In the genomic region with DNA sequence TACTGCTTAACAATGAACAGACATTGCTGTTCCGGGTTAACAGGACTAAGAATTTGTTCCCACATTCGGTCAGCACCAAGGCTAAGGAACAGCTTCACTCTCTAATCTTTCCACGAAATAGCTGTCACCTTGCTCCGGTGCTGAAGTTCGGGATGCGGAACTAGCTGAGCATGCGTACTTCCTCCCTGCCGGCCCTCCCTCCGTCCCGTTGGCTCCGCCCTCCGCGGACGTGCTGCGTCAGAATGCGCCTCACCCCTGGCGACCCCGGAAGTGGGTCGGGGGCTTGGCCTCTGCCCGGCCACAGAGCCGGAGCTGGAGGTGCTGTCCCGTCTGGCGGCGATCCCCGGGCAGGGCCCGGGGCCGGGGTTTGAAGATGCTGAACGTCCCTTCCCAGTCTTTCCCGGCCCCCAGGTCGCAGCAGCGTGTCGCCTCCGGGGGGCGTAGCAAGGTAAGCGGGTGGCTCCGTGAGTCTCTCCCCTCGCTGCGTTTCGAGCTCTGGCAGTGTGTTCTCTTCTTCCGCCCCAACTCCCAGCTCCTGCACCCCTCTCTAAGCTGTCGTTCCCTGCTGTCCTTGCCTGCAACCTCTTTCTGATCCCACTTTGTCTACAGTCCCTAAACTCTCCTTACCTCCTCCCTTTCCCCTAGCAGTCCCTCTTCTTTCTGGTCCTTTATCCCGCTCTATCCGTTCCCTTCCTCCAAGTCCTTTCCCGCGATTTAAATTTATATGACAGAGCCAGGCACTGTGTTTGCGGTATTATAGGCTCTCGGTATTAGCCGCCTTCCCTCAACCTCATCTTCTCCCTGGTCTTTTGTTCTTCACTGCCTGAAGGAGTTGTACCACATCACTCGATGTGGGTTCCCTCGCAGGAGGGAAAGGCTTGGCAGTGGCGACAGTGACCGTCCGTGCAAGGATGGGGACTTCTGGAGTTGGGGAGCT, we compare ENCODE assay signal across 8 cellular contexts. TPM values are rescaled to one million over a fixed set of nuclear protein-coding genes. Genes with fewer than 3 reads are reported as not detected.
DNase-seq lines count a peak whose midpoint lies in the region; ATAC-seq and TF ChIP-seq lines count a peak whose summit lies in the region.

A gene with protein sequence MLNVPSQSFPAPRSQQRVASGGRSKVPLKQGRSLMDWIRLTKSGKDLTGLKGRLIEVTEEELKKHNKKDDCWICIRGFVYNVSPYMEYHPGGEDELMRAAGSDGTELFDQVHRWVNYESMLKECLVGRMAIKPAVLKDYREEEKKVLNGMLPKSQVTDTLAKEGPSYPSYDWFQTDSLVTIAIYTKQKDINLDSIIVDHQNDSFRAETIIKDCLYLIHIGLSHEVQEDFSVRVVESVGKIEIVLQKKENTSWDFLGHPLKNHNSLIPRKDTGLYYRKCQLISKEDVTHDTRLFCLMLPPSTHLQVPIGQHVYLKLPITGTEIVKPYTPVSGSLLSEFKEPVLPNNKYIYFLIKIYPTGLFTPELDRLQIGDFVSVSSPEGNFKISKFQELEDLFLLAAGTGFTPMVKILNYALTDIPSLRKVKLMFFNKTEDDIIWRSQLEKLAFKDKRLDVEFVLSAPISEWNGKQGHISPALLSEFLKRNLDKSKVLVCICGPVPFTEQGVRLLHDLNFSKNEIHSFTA (plus strand): TSS at position 280 of the 937 bp plus-strand sequence. CDS start 94 bp downstream, at position 374.

- peaks cover 0 to 16% of the 10 kb centered on the region in 2 donors for H3K4me1 ChIP-seq in breast epithelium

- H3K36me3 ChIP-seq in breast epithelium, result no peaks in the 10 kb centered on the region

- POLR2A ChIA-PET in AG04450 (lab: Yijun Ruan, JAX), result interaction anchor here (0.7 kb wide), 1 partner anchor 370 kb away, joined by 3 read pairs; no protein-coding TSS in a partner anchor

- TF ChIP-seq CTCF in AG04450 (IDR thresholded peaks at IDR 0.05; ENCODE audit: low read depth, low read length), result peak; percentile 58
- TF ChIP-seq CTCF in VCaP (conservative IDR thresholded peaks at IDR 0.05), result peak; percentile 52
- TF ChIP-seq CTCF in breast epithelium (IDR thresholded peaks at IDR 0.05), result no peak

- ATAC-seq in GM18870 (IDR thresholded peaks at IDR 0.05; ENCODE audit: unreplicated experiment) (peak; percentile 87), HG03135 (IDR thresholded peaks at IDR 0.05; ENCODE audit: unreplicated experiment) (peak; percentile 98)

- intact Hi-C loops in breast epithelium (cut with DNase I; ENCODE audit: low total_unique reads), result no loop called here

- H3K27ac ChIP-seq in AG04450 (ENCODE audit: low read depth, low read length) (peak within 1 kb of the TSS; percentile 58), VCaP (peak within 1 kb of the TSS; percentile 69), breast epithelium (peak within 1 kb of the TSS; percentile 88 to 90), skin epidermis (peak within 1 kb of the TSS; percentile 37 to 93 (median 88))

- CTCF ChIA-PET in AG04450 (lab: Charles Lee), result interaction anchor here (0.5 to 1.5 kb wide), 11 partner anchors 8 to 1623 kb away, joined by 3 to 5 read pairs (median 3); a partner anchor contains a TSS

- peak; percentile 88 for DNase-seq in AG04450 (ENCODE audit: low read depth, low spot score)
- DNase-seq in NCI-H2196 treated with DMSO at 0.1 percent for 48 hours (lab: John Stamatoyannopoulos, UW; ENCODE audit: unreplicated experiment), result peak; percentile 74
- DNase-seq in breast epithelium (ENCODE audit: low spot score in 2 of 2), result peak; percentile 91 to 94

- H3K27me3 ChIP-seq in AG04450 (ENCODE audit: control insufficient read depth, insufficient read depth, low read length) (peaks cover 3% of the 10 kb centered on the region), breast epithelium (no peaks in the 10 kb centered on the region)

- H3K4me3 ChIP-seq in AG04450 (ENCODE audit: low read depth, low read length), result peak within 1 kb of the TSS; percentile 88
- H3K4me3 ChIP-seq in breast epithelium, result peak within 1 kb of the TSS; percentile 79 to 90 (median 87)
- peak within 1 kb of the TSS; percentile 51 for H3K4me3 ChIP-seq in iPS-18c (ENCODE audit: insufficient read depth, low read depth, low read length)
- peak within 1 kb of the TSS; percentile 79 to 96 (median 83) for H3K4me3 ChIP-seq in skin epidermis

- H3K9me3 ChIP-seq in AG04450 (ENCODE audit: control insufficient read depth, insufficient read depth, low read length) (no peaks in the 10 kb centered on the region), breast epithelium (no peaks in the 10 kb centered on the region), iPS-18c (ENCODE audit: control insufficient read depth, insufficient read depth, low read length) (no peaks in the 10 kb centered on the region)

- TF ChIP-seq POLR2A in breast epithelium (IDR thresholded peaks at IDR 0.05), result peak; percentile 65

RNA-seq across cellular contexts. Expression of the gene that starts here (rescaled TPM):
- polyA plus RNA-seq in AG04450 (2011; rRNA removed), result 8.5 and 13.7 TPM in 2 replicates
- polyA minus RNA-seq in AG04450 (2011; rRNA and poly(A)+ RNA removed), result 2.6 and 5.3 TPM in 2 replicates
- 10 to 100 TPM in 1 of 3 donors, 1 to 10 TPM in 2; 7.2 to 11.1 (median 7.8) TPM for total RNA-seq in breast epithelium

Comparison
In these comparisons a context has a peak if more than half of its experiments do, and no peak if none do; other contexts are left out.
1. Peak in every context shown above with its lines: DNase-seq, ATAC-seq, H3K4me3 ChIP-seq and H3K27ac ChIP-seq.
2. CTCF ChIP-seq: peak in AG04450 (single experiment) and VCaP (single experiment); none in breast epithelium (0 of 3).